10 cellular contexts compared by ENCODE assay signal in the genomic region with DNA sequence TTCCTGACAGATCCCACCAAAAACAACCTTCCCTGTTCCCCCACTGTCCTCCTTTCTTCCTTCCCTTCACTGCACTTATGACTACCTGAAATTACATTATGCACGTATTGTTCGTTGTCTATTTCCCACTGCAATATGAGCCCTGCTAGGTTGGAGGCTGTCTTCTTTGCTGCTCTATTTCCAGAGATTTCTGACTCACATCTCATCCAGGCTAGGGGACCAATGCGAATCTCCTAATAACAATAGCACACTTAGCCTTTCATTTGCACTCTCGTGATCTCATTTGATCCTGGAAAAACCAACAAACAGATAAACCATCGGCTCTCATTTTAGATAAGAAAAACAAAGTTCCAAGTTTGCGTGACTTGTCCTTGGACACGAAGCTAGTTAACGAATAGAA. TPM values are rescaled to one million over a fixed set of nuclear protein-coding genes. Genes with fewer than 3 reads are reported as not detected.
DNase-seq lines count a peak whose midpoint lies in the region; ATAC-seq and TF ChIP-seq lines count a peak whose summit lies in the region.
"Had no signal": no experiment of that assay in that cellular context is flagged by ENCODE, and none has a peak within 500 bp of the region (broad histone marks: within the 10 kb centered on the region; RNA-seq: fewer than 3 reads in every experiment).

No MANE protein-coding gene starts in this region.

- peak overlapping the region; percentile 85 for H3K4me2 ChIP-seq in smooth muscle cell

- H3K4me1 ChIP-seq in HEK293 (ENCODE audit: control insufficient read depth, insufficient read depth, low read length): peaks cover 10% of the 10 kb centered on the region; the same call in 1 of the 2 replicates
- peaks cover 22% of the 10 kb centered on the region for H3K4me1 ChIP-seq in smooth muscle cell (ENCODE audit: low read depth)

- no peaks in the 10 kb centered on the region for H4K20me1 ChIP-seq in smooth muscle cell (ENCODE audit: low read depth)

- 77% methylated on average over 8 of the region's 8 CpGs for WGBS in smooth muscle cell (ENCODE audit: low lambda C conversion rate)

- H3K36me3 ChIP-seq in HEK293 (ENCODE audit: control insufficient read depth in 2 of 2, insufficient read depth in 1 of 2, low read length in 2 of 2): no peaks in the 10 kb centered on the region
- H3K36me3 ChIP-seq in smooth muscle cell (ENCODE audit: low read depth): no peaks in the 10 kb centered on the region

- H3K9me3 ChIP-seq in HEK293 (ENCODE audit: control insufficient read depth, insufficient read depth, low read depth, low read length): no peaks in the 10 kb centered on the region
- H3K9me3 ChIP-seq in smooth muscle cell (replicated peaks; ENCODE audit: low read depth): no peaks in the 10 kb centered on the region

- POLR2A ChIA-PET in HEK293 (lab: Yijun Ruan, JAX) (no interaction called here), WTC11 (lab: Charles Lee) (no interaction called here)

- peak overlapping the region; percentile 9; the same call in 1 of the 2 replicates for H3K4me3 Mint-ChIP-seq in WTC11

- CTCF ChIA-PET in HEK293 (lab: Yijun Ruan, JAX): interaction anchor here (0.7 to 1.1 kb wide), 4 partner anchors 31 to 780 kb away, joined by 3 read pairs; no protein-coding TSS in a partner anchor
- CTCF ChIA-PET in WTC11 (lab: Charles Lee): no interaction called here

- H3K27ac Mint-ChIP-seq in WTC11: no peak overlapping the region

- no peak overlapping the region for H3K9ac ChIP-seq in smooth muscle cell (ENCODE audit: low read depth)

- H3K36me3 Mint-ChIP-seq in WTC11: no peaks in the 10 kb centered on the region
- H3K36me3 Mint-ChIP-seq: activated CD8-positive, alpha-beta memory T cell treated with anti-CD3 and anti-CD28 coated beads, Interleukin-2, amount 10 ng/mL, durations not matched to agents 7 days and 5 days had no signal

- DNase-seq in WTC11 (ENCODE audit: low spot score): no peak
- DNase-seq in fibroblast of peridontal ligament (ENCODE audit: extremely low read depth): peak; percentile 31
- no peak for DNase-seq in smooth muscle cell (lab: John Stamatoyannopoulos, UW; ENCODE audit: unreplicated experiment)
- no peak for DNase-seq in NAMALWA (ENCODE audit: low spot score)
- no peak for DNase-seq in stimulated activated CD4-positive, alpha-beta T cell treated with anti-CD3 and anti-CD28 coated beads, Interleukin-4, amount 100 ng/mL, for 24 hours
- DNase-seq: activated CD8-positive, alpha-beta memory T cell treated with anti-CD3 and anti-CD28 coated beads, Interleukin-2, amount 10 ng/mL, durations not matched to agents 7 days and 5 days; mammary epithelial cell; NCI-H1436 had no signal

- TF ChIP-seq CTCF in HEK293 (tag by site-specific recombination; IDR thresholded peaks at IDR 0.05): no peak
- no peak for TF ChIP-seq CTCF in WTC11 (IDR thresholded peaks at IDR 0.05)
- no peak for TF ChIP-seq CTCF in smooth muscle cell (IDR thresholded peaks at IDR 0.05; ENCODE audit: borderline replicate concordance, insufficient read depth, poor library complexity, severe bottlenecking)

- no peaks in the 10 kb centered on the region for H3K27me3 ChIP-seq in smooth muscle cell (ENCODE audit: low read depth)

- peak overlapping the region; percentile 12 for H2AFZ ChIP-seq in smooth muscle cell (ENCODE audit: low read depth)

- H3K27me3 Mint-ChIP-seq in WTC11 (ENCODE audit: low read depth): peaks cover 34% of the 10 kb centered on the region
- H3K27me3 Mint-ChIP-seq: activated CD8-positive, alpha-beta memory T cell treated with anti-CD3 and anti-CD28 coated beads, Interleukin-2, amount 10 ng/mL, durations not matched to agents 7 days and 5 days had no signal

- no peak overlapping the region for H3K27ac ChIP-seq in HEK293 (ENCODE audit: extremely low read depth, low read depth, low read length)
- no peak overlapping the region for H3K27ac ChIP-seq in smooth muscle cell (ENCODE audit: low read depth)

- ATAC-seq in WTC11: no peak
- no peak for ATAC-seq in HG03520 (IDR thresholded peaks at IDR 0.05; ENCODE audit: unreplicated experiment)
- ATAC-seq: activated CD8-positive, alpha-beta memory T cell treated with anti-CD3 and anti-CD28 coated beads, Interleukin-2, amount 10 ng/mL, durations not matched to agents 7 days and 5 days had no signal

- H3K4me3 ChIP-seq in HEK293 (ENCODE audit: low read depth, low read length) (no peak overlapping the region), smooth muscle cell (peak overlapping the region; percentile 74)

- H3K79me2 ChIP-seq in smooth muscle cell (ENCODE audit: low read depth): no peaks in the 10 kb centered on the region

- peaks cover 13% of the 10 kb centered on the region for H3F3A ChIP-seq in smooth muscle cell (ENCODE audit: low read depth)

- peaks cover 39% of the 10 kb centered on the region for H3K4me1 Mint-ChIP-seq in WTC11

- no peaks in the 10 kb centered on the region for H3K9me3 Mint-ChIP-seq in WTC11

TF ChIP-seq in HEK293, 187 proteins besides CTCF, POLR2A, EP300 and RAD21 (continues in another document):
- TF ChIP-seq ZNF792 (tag by site-specific recombination; IDR thresholded peaks at IDR 0.05) (no peak), ZXDB (tag by site-specific recombination; IDR thresholded peaks at IDR 0.05) (0 out of 2 replicates have a peak, but pooled peaks have one; percentile 23), ZNF211 (tag by site-specific recombination; IDR thresholded peaks at IDR 0.05; ENCODE audit: low read depth) (no peak), ZNF266 (tag by site-specific recombination; IDR thresholded peaks at IDR 0.05; ENCODE audit: low read depth) (no peak), IKZF3 (tag by site-specific recombination; IDR thresholded peaks at IDR 0.05) (peak; percentile 38; the same call in 1 of the 2 replicates), MEIS1 (CRISPR knock-in tag; IDR thresholded peaks at IDR 0.05; ENCODE audit: borderline replicate concordance) (no peak), YY1 (tag by site-specific recombination; IDR thresholded peaks at IDR 0.05) (no peak)
- TF ChIP-seq, protein P1, sequence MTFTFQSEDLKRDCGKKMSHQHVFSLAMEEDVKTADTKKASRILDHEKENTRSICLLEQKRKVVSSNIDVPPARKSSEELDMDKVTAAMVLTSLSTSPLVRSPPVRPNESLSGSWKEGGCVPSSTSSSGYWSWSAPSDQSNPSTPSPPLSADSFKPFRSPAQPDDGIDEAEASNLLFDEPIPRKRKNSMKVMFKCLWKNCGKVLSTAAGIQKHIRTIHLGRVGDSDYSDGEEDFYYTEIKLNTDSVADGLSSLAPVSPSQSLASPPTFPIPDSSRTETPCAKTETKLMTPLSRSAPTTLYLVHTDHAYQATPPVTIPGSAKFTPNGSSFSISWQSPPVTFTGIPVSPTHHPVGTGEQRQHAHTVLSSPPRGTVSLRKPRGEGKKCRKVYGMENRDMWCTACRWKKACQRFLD (tag by site-specific recombination; IDR thresholded peaks at IDR 0.05): no peak
- TF ChIP-seq, protein P2, sequence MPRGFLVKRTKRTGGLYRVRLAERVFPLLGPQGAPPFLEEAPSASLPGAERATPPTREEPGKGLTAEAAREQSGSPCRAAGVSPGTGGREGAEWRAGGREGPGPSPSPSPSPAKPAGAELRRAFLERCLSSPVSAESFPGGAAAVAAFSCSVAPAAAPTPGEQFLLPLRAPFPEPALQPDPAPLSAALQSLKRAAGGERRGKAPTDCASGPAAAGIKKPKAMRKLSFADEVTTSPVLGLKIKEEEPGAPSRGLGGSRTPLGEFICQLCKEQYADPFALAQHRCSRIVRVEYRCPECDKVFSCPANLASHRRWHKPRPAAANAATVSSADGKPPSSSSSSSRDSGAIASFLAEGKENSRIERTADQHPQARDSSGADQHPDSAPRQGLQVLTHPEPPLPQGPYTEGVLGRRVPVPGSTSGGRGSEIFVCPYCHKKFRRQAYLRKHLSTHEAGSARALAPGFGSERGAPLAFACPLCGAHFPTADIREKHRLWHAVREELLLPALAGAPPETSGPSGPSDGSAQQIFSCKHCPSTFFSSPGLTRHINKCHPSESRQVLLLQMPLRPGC (tag by site-specific recombination; IDR thresholded peaks at IDR 0.05): 0 out of 2 replicates have a peak, but pooled peaks have one; percentile 25

TF ChIP-seq in WTC11, 78 proteins besides CTCF, POLR2A, EP300 and RAD21 (continues in another document):
- TF ChIP-seq OVOL2 (CRISPR knock-in tag; IDR thresholded peaks at IDR 0.05; ENCODE audit: borderline replicate concordance) (no peak), GRHL2 (CRISPR knock-in tag; IDR thresholded peaks at IDR 0.05; ENCODE audit: insufficient replicate concordance, severe bottlenecking) (no peak), NFE2L1 (CRISPR knock-in tag; IDR thresholded peaks at IDR 0.05) (no peak), TEAD1 (CRISPR knock-in tag; IDR thresholded peaks at IDR 0.05) (no peak), TEAD4 (CRISPR knock-in tag; IDR thresholded peaks at IDR 0.05) (no peak), GTF2I (CRISPR knock-in tag; conservative IDR thresholded peaks at IDR 0.05) (no peak), ELF4 (CRISPR knock-in tag; IDR thresholded peaks at IDR 0.05; ENCODE audit: low read depth) (no peak)
- TF ChIP-seq, protein P3, sequence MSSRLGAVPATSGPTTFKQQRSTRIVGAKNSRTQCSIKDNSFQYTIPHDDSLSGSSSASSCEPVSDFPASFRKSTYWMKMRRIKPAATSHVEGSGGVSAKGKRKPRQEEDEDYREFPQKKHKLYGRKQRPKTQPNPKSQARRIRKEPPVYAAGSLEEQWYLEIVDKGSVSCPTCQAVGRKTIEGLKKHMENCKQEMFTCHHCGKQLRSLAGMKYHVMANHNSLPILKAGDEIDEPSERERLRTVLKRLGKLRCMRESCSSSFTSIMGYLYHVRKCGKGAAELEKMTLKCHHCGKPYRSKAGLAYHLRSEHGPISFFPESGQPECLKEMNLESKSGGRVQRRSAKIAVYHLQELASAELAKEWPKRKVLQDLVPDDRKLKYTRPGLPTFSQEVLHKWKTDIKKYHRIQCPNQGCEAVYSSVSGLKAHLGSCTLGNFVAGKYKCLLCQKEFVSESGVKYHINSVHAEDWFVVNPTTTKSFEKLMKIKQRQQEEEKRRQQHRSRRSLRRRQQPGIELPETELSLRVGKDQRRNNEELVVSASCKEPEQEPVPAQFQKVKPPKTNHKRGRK (CRISPR knock-in tag; IDR thresholded peaks at IDR 0.05; ENCODE audit: borderline replicate concordance): no peak
- TF ChIP-seq, protein P4, sequence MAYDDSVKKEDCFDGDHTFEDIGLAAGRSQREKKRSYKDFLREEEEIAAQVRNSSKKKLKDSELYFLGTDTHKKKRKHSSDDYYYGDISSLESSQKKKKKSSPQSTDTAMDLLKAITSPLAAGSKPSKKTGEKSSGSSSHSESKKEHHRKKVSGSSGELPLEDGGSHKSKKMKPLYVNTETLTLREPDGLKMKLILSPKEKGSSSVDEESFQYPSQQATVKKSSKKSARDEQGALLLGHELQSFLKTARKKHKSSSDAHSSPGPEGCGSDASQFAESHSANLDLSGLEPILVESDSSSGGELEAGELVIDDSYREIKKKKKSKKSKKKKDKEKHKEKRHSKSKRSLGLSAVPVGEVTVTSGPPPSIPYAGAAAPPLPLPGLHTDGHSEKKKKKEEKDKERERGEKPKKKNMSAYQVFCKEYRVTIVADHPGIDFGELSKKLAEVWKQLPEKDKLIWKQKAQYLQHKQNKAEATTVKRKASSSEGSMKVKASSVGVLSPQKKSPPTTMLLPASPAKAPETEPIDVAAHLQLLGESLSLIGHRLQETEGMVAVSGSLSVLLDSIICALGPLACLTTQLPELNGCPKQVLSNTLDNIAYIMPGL (CRISPR knock-in tag; IDR thresholded peaks at IDR 0.05): no peak

RNA-seq across cellular contexts. Expression of a gene that starts 1.4 kb away (rescaled TPM):
- 1.6 to 1.9 TPM (median 1.6 TPM) in 3 replicates for total RNA-seq in WTC11 (2021)
- 3.4 TPM in 2 replicates for total RNA-seq in smooth muscle cell
- 2.8 and 3.2 TPM in 2 replicates for polyA plus RNA-seq in smooth muscle cell
